8 cellular contexts compared by ENCODE assay signal in the genomic region with DNA sequence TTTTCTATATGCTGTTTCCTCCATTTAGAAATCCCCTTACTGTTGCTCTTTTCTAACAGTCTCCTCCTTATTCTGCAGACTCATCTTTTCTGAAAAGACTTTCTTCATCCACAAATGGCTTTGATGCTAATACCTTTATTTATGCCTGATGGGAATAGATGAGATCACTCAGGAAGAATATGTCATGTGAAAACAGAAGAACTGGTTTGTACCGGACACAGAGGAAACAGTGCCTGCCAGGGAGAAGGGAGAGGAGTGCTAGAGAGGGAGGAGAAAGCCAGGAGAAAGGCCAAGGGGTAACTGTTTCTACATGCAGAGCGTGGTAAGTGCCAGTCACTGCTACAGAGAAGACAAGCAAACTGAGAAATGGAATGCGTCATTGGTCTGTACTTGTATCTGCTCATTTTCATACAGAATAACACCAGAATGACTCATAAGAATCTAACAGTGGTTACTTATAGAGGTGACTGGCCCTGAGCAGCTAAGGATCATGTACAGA. TPM values are rescaled to one million over a fixed set of nuclear protein-coding genes. Genes with fewer than 3 reads are reported as not detected.
DNase-seq lines count a peak whose midpoint lies in the region; ATAC-seq and TF ChIP-seq lines count a peak whose summit lies in the region.

No MANE protein-coding gene starts in this region.

- no peaks in the 10 kb centered on the region for H3K4me1 Mint-ChIP-seq in CD8-positive, alpha-beta T cell (ENCODE audit: low read depth)

- no peak overlapping the region for H3K27ac Mint-ChIP-seq in CD8-positive, alpha-beta T cell

- H3K36me3 Mint-ChIP-seq in CD8-positive, alpha-beta T cell, result no peaks in the 10 kb centered on the region

- H3K36me3 ChIP-seq in CD8-positive, alpha-beta T cell (ENCODE audit: insufficient read depth, low read length), result no peaks in the 10 kb centered on the region
- H3K36me3 ChIP-seq in gastrocnemius medialis, result no peaks in the 10 kb centered on the region
- no peaks in the 10 kb centered on the region for H3K36me3 ChIP-seq in effector memory CD4-positive, alpha-beta T cell (ENCODE audit: control insufficient read depth, insufficient read depth, low read length)

- no peaks in the 10 kb centered on the region for H3K4me1 ChIP-seq in CD8-positive, alpha-beta T cell (ENCODE audit: insufficient read depth, low read length)
- H3K4me1 ChIP-seq in gastrocnemius medialis, result peaks cover 0 to 15% of the 10 kb centered on the region in 2 donors
- H3K4me1 ChIP-seq in effector memory CD4-positive, alpha-beta T cell (ENCODE audit: control insufficient read depth, insufficient read depth, low read length, poor library complexity, severe bottlenecking), result no peaks in the 10 kb centered on the region

- no peak for TF ChIP-seq CTCF in CD8-positive, alpha-beta T cell (IDR thresholded peaks at IDR 0.05)
- no peak for TF ChIP-seq CTCF in gastrocnemius medialis (IDR thresholded peaks at IDR 0.05 in 4 of 5, conservative IDR thresholded peaks at IDR 0.05 in 1 of 5)

- no peak overlapping the region for H3K4me3 ChIP-seq in CD8-positive, alpha-beta T cell (ENCODE audit: low read depth, low read length)
- no peak overlapping the region for H3K4me3 ChIP-seq in gastrocnemius medialis
- no peak overlapping the region for H3K4me3 ChIP-seq in effector memory CD4-positive, alpha-beta T cell (ENCODE audit: insufficient read depth, low read depth, low read length, poor library complexity, severe bottlenecking)

- H3K4me3 Mint-ChIP-seq in CD8-positive, alpha-beta T cell, result no peak overlapping the region

- no peak for DNase-seq in CD8-positive, alpha-beta T cell
- DNase-seq in GM19240 (ENCODE audit: insufficient read length, low spot score) (peak; percentile 8), SW480 (ENCODE audit: low spot score) (peak; percentile 85), globus pallidus (ENCODE audit: low spot score) (peak; percentile 37), gastrocnemius medialis (peak in 1 of 2 donors; percentile 27)
- DNase-seq in effector memory CD4-positive, alpha-beta T cell, result no peak

- intact Hi-C loops in CD8-positive, alpha-beta T cell (cut with DNase I, micrococcal nuclease), result no loop called here
- intact Hi-C loops in gastrocnemius medialis (cut with DNase I; ENCODE audit: low total_unique reads), result no loop called here

- peaks cover 6% of the 10 kb centered on the region for H3K27me3 Mint-ChIP-seq in CD8-positive, alpha-beta T cell (ENCODE audit: low read depth)

- no peak overlapping the region for H3K27ac ChIP-seq in CD8-positive, alpha-beta T cell (ENCODE audit: low read depth, low read length)
- peak overlapping the region in 2 of 4 donors; percentile 10 to 18 for H3K27ac ChIP-seq in gastrocnemius medialis
- H3K27ac ChIP-seq in effector memory CD4-positive, alpha-beta T cell (ENCODE audit: insufficient read depth, low read length, poor library complexity, severe bottlenecking), result no peak overlapping the region

- CTCF ChIA-PET in CD8-positive, alpha-beta T cell (lab: Charles Lee), result no interaction called here

- ATAC-seq in CD8-positive, alpha-beta T cell, result peak; percentile 48
- ATAC-seq in HG03159 (IDR thresholded peaks at IDR 0.05; ENCODE audit: unreplicated experiment) (peak; percentile 100), gastrocnemius medialis (peak; percentile 33 to 80), GM21381 (IDR thresholded peaks at IDR 0.05; ENCODE audit: unreplicated experiment) (no peak)

- no peaks in the 10 kb centered on the region for H3K27me3 ChIP-seq in CD8-positive, alpha-beta T cell (ENCODE audit: insufficient read depth, low read length)
- no peaks in the 10 kb centered on the region for H3K27me3 ChIP-seq in gastrocnemius medialis
- H3K27me3 ChIP-seq in effector memory CD4-positive, alpha-beta T cell (replicated peaks; ENCODE audit: control insufficient read depth, insufficient read depth, low read length, poor library complexity, severe bottlenecking), result no peaks in the 10 kb centered on the region

- H3K9me3 ChIP-seq in CD8-positive, alpha-beta T cell (ENCODE audit: low read length), result no peaks in the 10 kb centered on the region
- H3K9me3 ChIP-seq in gastrocnemius medialis, result no peaks in the 10 kb centered on the region
- no peaks in the 10 kb centered on the region for H3K9me3 ChIP-seq in effector memory CD4-positive, alpha-beta T cell (ENCODE audit: control insufficient read depth, low read length)

- in situ Hi-C loops in gastrocnemius medialis (cut with MboI; ENCODE audit: low sequenced_read_pairs in 4 of 4), result loop anchor here in 1 of 4 donors (25.0 kb wide), 1 partner anchor 768 kb away; no protein-coding TSS in a partner anchor

- TF ChIP-seq POLR2A in gastrocnemius medialis (IDR thresholded peaks at IDR 0.05), result no peak

- POLR2A ChIA-PET in CD8-positive, alpha-beta T cell (lab: Charles Lee), result no interaction called here

- no peaks in the 10 kb centered on the region for H3K9me3 Mint-ChIP-seq in CD8-positive, alpha-beta T cell

RNA-seq across cellular contexts. Expression of a gene that starts 45.9 kb away (rescaled TPM):
- total RNA-seq in CD8-positive, alpha-beta T cell, result 10 to 100 TPM; 89.3 to 94.4 TPM
- total RNA-seq in gastrocnemius medialis, result 10 to 100 TPM; 37.6 to 64.9 (median 58.7) TPM

Comparison
In these comparisons a context has a peak if more than half of its experiments do, and no peak if none do; other contexts are left out.
1. DNase-seq: peak in GM19240 (single experiment), SW480 (single experiment) and globus pallidus (single experiment); none in CD8-positive, alpha-beta T cell (0 of 7) and effector memory CD4-positive, alpha-beta T cell (0 of 3).